Comparison of ENCODE assay signal across 9 cellular contexts in the genomic region with DNA sequence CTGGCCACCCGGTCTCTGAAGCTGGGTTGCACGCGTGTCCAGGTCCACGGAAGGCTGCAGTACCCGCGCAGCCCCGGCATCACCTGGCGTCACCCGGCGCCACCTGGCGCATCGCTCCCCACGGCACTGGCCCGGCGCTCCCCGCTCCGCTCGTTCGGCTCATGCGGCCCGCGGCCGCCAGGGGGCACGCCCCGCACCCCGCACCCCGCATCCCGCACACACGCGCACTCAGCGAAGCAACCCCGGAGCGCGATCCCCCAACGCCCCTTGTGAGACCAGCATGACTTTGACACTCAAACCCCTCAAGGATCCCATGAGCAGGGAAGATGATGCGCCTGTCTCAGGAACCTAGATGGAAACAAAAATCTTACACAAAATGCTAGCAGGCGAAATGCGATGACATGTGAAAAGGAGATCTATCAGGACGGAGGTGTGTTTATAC. TPM values are rescaled to one million over a fixed set of nuclear protein-coding genes. Genes with fewer than 3 reads are reported as not detected.
DNase-seq lines count a peak whose midpoint lies in the region; ATAC-seq and TF ChIP-seq lines count a peak whose summit lies in the region.
"Had no signal": no experiment of that assay in that cellular context is flagged by ENCODE, and none has a peak within 500 bp of the region (broad histone marks: within the 10 kb centered on the region; RNA-seq: fewer than 3 reads in every experiment).

No MANE protein-coding gene starts in this region.

- peaks cover 40% of the 10 kb centered on the region for H3K27me3 Mint-ChIP-seq in type B pancreatic cell

- peak; percentile 87 for TF ChIP-seq CTCF in type B pancreatic cell (conservative IDR thresholded peaks at IDR 0.05)

- peaks cover 4% of the 10 kb centered on the region for H3K4me1 Mint-ChIP-seq in type B pancreatic cell (ENCODE audit: unreplicated experiment)

- peak; percentile 39 for DNase-seq in NCI-H1092 treated with DMSO at 0.1 percent for 48 hours (lab: John Stamatoyannopoulos, UW)
- no peak for DNase-seq in NCI-H1092 (lab: John Stamatoyannopoulos, UW)
- DNase-seq in LoVo (ENCODE audit: low spot score), result peak; percentile 71
- peak; percentile 59 to 71 for DNase-seq in activated CD4-positive, alpha-beta T cell treated with anti-CD3 and anti-CD28 coated beads, Interleukin-2, amount 50 U/mL, for 48 hours
- DNase-seq in effector CD8-positive, alpha-beta T cell (lab: John Stamatoyannopoulos, UW), result peak; percentile 45
- DNase-seq in mucosa of gallbladder (ENCODE audit: low spot score), result peak; percentile 50
- no peak for DNase-seq in type B pancreatic cell (ENCODE audit: extremely low spot score, unreplicated experiment)

- H3K36me3 Mint-ChIP-seq in type B pancreatic cell, result no peaks in the 10 kb centered on the region

- ATAC-seq in GM19324 (IDR thresholded peaks at IDR 0.05; ENCODE audit: low FRiP score, unreplicated experiment), result no peak

- no peaks in the 10 kb centered on the region for H3K9me3 Mint-ChIP-seq in type B pancreatic cell
- H3K9me3 Mint-ChIP-seq: central memory CD8-positive, alpha-beta T cell had no signal

- peak overlapping the region; percentile 50 for H3K4me3 Mint-ChIP-seq in type B pancreatic cell

- no peak overlapping the region for H3K27ac Mint-ChIP-seq in type B pancreatic cell

RNA-seq across cellular contexts. Expression of a gene that starts 11.9 kb away (rescaled TPM):
- total RNA-seq in mucosa of gallbladder (not detected), type B pancreatic cell (ENCODE audit: low replicate concordance) (0.29 and 0.39 TPM in 2 replicates)

RNA-seq across cellular contexts. Expression of a gene that starts 20.7 kb away (rescaled TPM):
- 197 TPM for total RNA-seq in mucosa of gallbladder
- 17.9 and 18.8 TPM in 2 replicates for total RNA-seq in type B pancreatic cell (ENCODE audit: low replicate concordance)

RNA-seq across cellular contexts. Expression of a gene that starts 56.6 kb away (rescaled TPM):
- total RNA-seq in mucosa of gallbladder (10.4 TPM), type B pancreatic cell (ENCODE audit: low replicate concordance) (0.86 and 0.94 TPM in 2 replicates)

Comparison
In these comparisons a context has a peak if more than half of its experiments do, and no peak if none do; other contexts are left out.
1. DNase-seq: peak in NCI-H1092 treated with DMSO at 0.1 percent for 48 hours (single experiment), LoVo (single experiment), activated CD4-positive, alpha-beta T cell treated with anti-CD3 and anti-CD28 coated beads, Interleukin-2, amount 50 U/mL, for 48 hours (2 of 2), effector CD8-positive, alpha-beta T cell (single experiment) and mucosa of gallbladder (single experiment); none in NCI-H1092 (single experiment) and type B pancreatic cell (single experiment).
2. RNA of a gene that starts 20.7 kb away (total RNA-seq): 197 TPM in mucosa of gallbladder (single experiment); 17.9 to 18.8 TPM in type B pancreatic cell; every median in the first group is over 10 times any median in the second.